1 cellular context compared by ENCODE assay signal in genomic region chr1:44775078-44775929, GRCh38.
TF ChIP-seq lines count a peak whose summit lies in the region.

Gene RPS8, plus strand, starts transcription at chr1:44775540. Its CDS starts 57 bp downstream, at chr1:44775597.

TF ChIP-seq in WTC11, 78 proteins besides CTCF, POLR2A, EP300 and RAD21 (continued from another document):
- TF ChIP-seq IRF2 (CRISPR knock-in tag; IDR thresholded peaks at IDR 0.05; ENCODE audit: borderline replicate concordance, low read depth) (no peak), AFF4 (CRISPR knock-in tag; IDR thresholded peaks at IDR 0.05; ENCODE audit: borderline replicate concordance) (no peak), MYBL2 (CRISPR knock-in tag; IDR thresholded peaks at IDR 0.05) (peak; percentile 75; the same call in 1 of the 2 replicates), ZNF232 (CRISPR knock-in tag; IDR thresholded peaks at IDR 0.05) (peak; percentile 75), NFYB (CRISPR knock-in tag; conservative IDR thresholded peaks at IDR 0.05; ENCODE audit: low read depth) (no peak), ZNF317 (CRISPR knock-in tag; IDR thresholded peaks at IDR 0.05; ENCODE audit: borderline replicate concordance, low read depth) (no peak), FOXK1 (CRISPR knock-in tag; IDR thresholded peaks at IDR 0.05) (peak; percentile 97), ZNF532 (CRISPR knock-in tag; IDR thresholded peaks at IDR 0.05; ENCODE audit: borderline replicate concordance) (no peak), ATF6 (CRISPR knock-in tag; IDR thresholded peaks at IDR 0.05) (no peak), NR3C1 (CRISPR knock-in tag; conservative IDR thresholded peaks at IDR 0.05; ENCODE audit: low read depth) (no peak), ZNF138 (CRISPR knock-in tag; conservative IDR thresholded peaks at IDR 0.05) (no peak), TEAD1 (CRISPR knock-in tag; IDR thresholded peaks at IDR 0.05) (peak; percentile 90), ZNF671 (CRISPR knock-in tag; IDR thresholded peaks at IDR 0.05) (no peak), ELF4 (CRISPR knock-in tag; IDR thresholded peaks at IDR 0.05; ENCODE audit: low read depth) (no peak; the same call in 1 of the 2 replicates), AR (CRISPR knock-in tag; IDR thresholded peaks at IDR 0.05) (no peak), PRDM15 (CRISPR knock-in tag; IDR thresholded peaks at IDR 0.05) (no peak), ZBTB21 (CRISPR knock-in tag; IDR thresholded peaks at IDR 0.05; ENCODE audit: borderline replicate concordance) (peak; percentile 82; the same call in 1 of the 2 replicates), SOX15 (CRISPR knock-in tag; IDR thresholded peaks at IDR 0.05) (no peak), JUN (CRISPR knock-in tag; IDR thresholded peaks at IDR 0.05) (peak; percentile 59; the same call in 1 of the 2 replicates), ATF1 (CRISPR knock-in tag; IDR thresholded peaks at IDR 0.05) (peak; percentile 50), ATF3 (CRISPR knock-in tag; conservative IDR thresholded peaks at IDR 0.05) (no peak), ZNF121 (CRISPR knock-in tag; IDR thresholded peaks at IDR 0.05) (no peak), ZBTB43 (CRISPR knock-in tag; IDR thresholded peaks at IDR 0.05) (no peak), GTF2I (CRISPR knock-in tag; conservative IDR thresholded peaks at IDR 0.05) (no peak), NFE2L1 (CRISPR knock-in tag; IDR thresholded peaks at IDR 0.05) (peak; percentile 67)
TF ChIP-seq in WTC11: peak in this region for 29.
